In genomic region chr9:135209852-135210251, GRCh38 we compare ENCODE assay signal across 30 cellular contexts.
"Had no signal": no experiment of that assay in that cellular context is flagged by ENCODE, and none has a peak within 500 bp of the region (broad histone marks: within the 10 kb centered on the region; RNA-seq: fewer than 3 reads in every experiment).

No MANE protein-coding gene starts in this region.

- H3K4me3 ChIP-seq: SJSA1 had no signal

- H3K27me3 ChIP-seq: brain microvascular endothelial cell had no signal

- H3K36me3 ChIP-seq: brain microvascular endothelial cell, SJSA1 had no signal

- DNase-seq: activated CD4-positive, alpha-beta T cell treated with anti-CD3 and anti-CD28 coated beads for 48 hours; activated CD4-positive, alpha-beta T cell treated with anti-CD3 and anti-CD28 coated beads, Interleukin-2, amount 50 U/mL, for 4 hours; activated CD4-positive, CD25-positive, alpha-beta regulatory T cell treated with anti-CD3 and anti-CD28 coated beads, Interleukin-2, amount 50 U/mL, for 72 hours; activated CD8-positive, alpha-beta memory T cell treated with anti-CD3 and anti-CD28 coated beads, Interleukin-2, amount 10 ng/mL, durations not matched to agents 7 days and 5 days; activated CD8-positive, alpha-beta T cell treated with anti-CD3 and anti-CD28 coated beads, Interleukin-2, amount 10 ng/mL, durations not matched to agents 7 days and 5 days; activated effector memory CD4-positive, alpha-beta T cell treated with Interleukin-2 at 50 U/mL for 16 hours; activated naive CD4-positive, alpha-beta T cell; activated naive CD8-positive, alpha-beta T cell treated with anti-CD3 and anti-CD28 coated beads, Interleukin-2, amount 50 U/mL, for 24 hours; activated T-cell treated with anti-CD3 and anti-CD28 coated beads, Interleukin-2, amount 50 U/mL, for 24 hours; amygdala; brain microvascular endothelial cell; caudate nucleus; KG1; NCI-H1048; NCI-H1930; NCI-H2171; NCI-H2227 treated with DMSO at 0.1 percent for 48 hours; NCI-H526; NCI-H82; OCI-M1; SHP77; SW 1271; T-helper 17 cell; T-helper 9 cell had no signal

- ATAC-seq: activated CD8-positive, alpha-beta memory T cell treated with anti-CD3 and anti-CD28 coated beads, Interleukin-2, amount 10 ng/mL, durations not matched to agents 7 days and 5 days; activated CD8-positive, alpha-beta T cell treated with anti-CD3 and anti-CD28 coated beads, Interleukin-2, amount 10 ng/mL, durations not matched to agents 7 days and 5 days; activated naive CD4-positive, alpha-beta T cell treated with anti-CD3 and anti-CD28 coated beads, Interleukin-2, amount 50 U/mL, for 72 hours; activated naive CD8-positive, alpha-beta T cell treated with anti-CD3 and anti-CD28 coated beads, Interleukin-2, amount 50 U/mL, for 24 hours; Panc1; SK-N-SH treated with all-trans-retinoic acid at 6 μM for 48 hours; T-helper 17 cell; WTC11 had no signal

- H3K27ac ChIP-seq: brain microvascular endothelial cell, RWPE1, SJSA1 had no signal

- H3K9me3 ChIP-seq: SJSA1 had no signal

- H3K4me1 ChIP-seq: SJSA1 had no signal
